22 cellular contexts compared by ENCODE assay signal in genomic region chr12:67052981-67053380, GRCh38.
"Had no signal": no experiment of that assay in that cellular context is flagged by ENCODE, and none has a peak within 500 bp of the region (broad histone marks: within the 10 kb centered on the region; RNA-seq: fewer than 3 reads in every experiment).

No MANE protein-coding gene starts in this region.

- H3K36me3 Mint-ChIP-seq: activated naive CD4-positive, alpha-beta T cell treated with anti-CD3 and anti-CD28 coated beads, Interleukin-2, amount 50 U/mL, for 72 hours; WTC11 had no signal

- DNase-seq: activated CD4-positive, alpha-beta memory T cell treated with anti-CD3 and anti-CD28 coated beads, Interleukin-2, amount 10 ng/mL, durations not matched to agents 7 days and 5 days; activated CD4-positive, alpha-beta T cell treated with anti-CD3 and anti-CD28 coated beads for 4 hours; activated gamma-delta T cell; activated T-cell treated with anti-CD3 and anti-CD28 coated beads, Interleukin-2, amount 50 U/mL, for 48 hours; amygdala; brain microvascular endothelial cell; effector CD8-positive, alpha-beta T cell; esophagus squamous epithelium; glutamatergic neuron; hypothalamus; left colon; lower lobe of right lung; psoas muscle; right lobe of liver; stimulated activated CD4-positive, alpha-beta T cell treated with anti-CD3 and anti-CD28 coated beads, Interleukin-1b, Interleukin-23, amount 100 ng/mL, for 48 hours; stomach; T-helper 17 cell; testis; upper lobe of right lung had no signal

- H3K4me1 Mint-ChIP-seq: activated CD4-positive, alpha-beta memory T cell treated with anti-CD3 and anti-CD28 coated beads, Interleukin-2, amount 10 ng/mL, durations not matched to agents 7 days and 5 days; neural crest cell; T-helper 17 cell had no signal

- H3K27ac Mint-ChIP-seq: activated CD4-positive, alpha-beta memory T cell treated with anti-CD3 and anti-CD28 coated beads, Interleukin-2, amount 10 ng/mL, durations not matched to agents 7 days and 5 days; activated naive CD4-positive, alpha-beta T cell treated with anti-CD3 and anti-CD28 coated beads, Interleukin-2, amount 50 U/mL, for 72 hours; T-helper 17 cell; WTC11 had no signal

- ATAC-seq: activated naive CD4-positive, alpha-beta T cell treated with anti-CD3 and anti-CD28 coated beads, Interleukin-2, amount 50 U/mL, for 72 hours; left colon; lower lobe of right lung; psoas muscle; right lobe of liver; T-helper 17 cell; upper lobe of right lung; WTC11 had no signal

- H3K4me3 Mint-ChIP-seq: activated CD4-positive, alpha-beta memory T cell treated with anti-CD3 and anti-CD28 coated beads, Interleukin-2, amount 10 ng/mL, durations not matched to agents 7 days and 5 days; neural crest cell; T-helper 17 cell; WTC11 had no signal

- H3K27me3 Mint-ChIP-seq: activated CD4-positive, alpha-beta memory T cell treated with anti-CD3 and anti-CD28 coated beads, Interleukin-2, amount 10 ng/mL, durations not matched to agents 7 days and 5 days had no signal

- H3K9me3 Mint-ChIP-seq: activated CD4-positive, alpha-beta memory T cell treated with anti-CD3 and anti-CD28 coated beads, Interleukin-2, amount 10 ng/mL, durations not matched to agents 7 days and 5 days; activated naive CD4-positive, alpha-beta T cell treated with anti-CD3 and anti-CD28 coated beads, Interleukin-2, amount 50 U/mL, for 72 hours; neural crest cell; WTC11 had no signal
